In genomic region chr11:30282289-30282631, GRCh38 we compare ENCODE assay signal across 1 cellular context.
TF ChIP-seq lines count a peak whose summit lies in the region.

No MANE protein-coding gene starts in this region.

TF ChIP-seq in H1, 55 proteins besides CTCF, POLR2A, EP300 and RAD21 (continued from another document):
- TF ChIP-seq USF2 (IDR thresholded peaks at IDR 0.05; ENCODE audit: low read length) (no peak), CEBPB (IDR thresholded peaks at IDR 0.05; ENCODE audit: low read depth, low read length) (no peak), FOSL1 (IDR thresholded peaks at IDR 0.05; ENCODE audit: insufficient read depth, low read depth, low read length) (no peak), ATF3 (IDR thresholded peaks at IDR 0.05; ENCODE audit: insufficient read depth, low read depth, low read length) (no peak)
TF ChIP-seq in H1: peak in this region for 0.
